In the genomic region with DNA sequence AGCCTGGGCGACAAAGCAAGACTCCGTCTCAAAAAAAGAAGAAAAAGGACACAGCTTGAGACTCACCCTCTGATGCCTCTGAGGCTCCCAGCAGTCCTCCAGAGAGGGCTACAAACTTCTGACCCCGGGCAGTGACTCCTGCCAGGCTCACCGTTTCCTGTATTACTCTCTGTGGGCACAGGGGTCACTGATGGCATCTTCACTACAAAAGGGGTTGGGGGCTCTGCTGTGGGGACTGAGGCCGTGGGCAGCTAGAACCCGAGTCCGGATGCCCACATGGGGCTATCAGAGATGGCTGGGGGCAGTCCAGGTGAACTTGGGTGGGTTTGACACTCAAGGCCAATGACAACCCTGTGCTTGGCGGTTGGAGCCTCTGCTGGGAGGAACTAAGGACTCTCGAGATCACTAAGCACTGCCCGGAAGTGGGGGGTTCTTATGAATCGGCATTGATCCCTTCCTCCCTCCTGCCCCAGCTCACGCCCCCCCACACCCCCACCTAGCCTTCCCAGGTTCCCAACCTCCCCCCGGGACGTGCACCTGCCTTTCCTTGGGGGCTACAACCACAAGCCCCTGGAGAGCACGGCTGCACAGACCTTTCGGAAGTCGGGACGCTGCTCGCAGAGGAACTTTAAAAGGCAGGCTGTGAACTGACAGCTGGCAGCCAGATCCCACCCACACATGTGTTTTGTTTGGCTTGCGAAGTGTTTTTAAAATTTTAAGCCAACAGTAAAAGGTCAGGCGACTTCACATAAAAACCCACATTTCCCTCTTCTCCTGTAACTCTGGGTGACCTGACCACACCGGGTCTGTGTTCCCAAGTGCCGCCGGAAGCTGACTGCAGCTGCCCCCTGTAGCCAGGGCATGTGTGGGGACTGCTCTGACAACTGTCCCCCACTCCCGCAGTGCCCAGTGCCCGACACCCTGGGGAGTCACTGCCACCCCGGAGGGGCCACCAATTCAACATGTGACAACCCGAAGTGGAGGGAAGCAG, we compare ENCODE assay signal across 8 cellular contexts. TPM values are rescaled to one million over a fixed set of nuclear protein-coding genes. Genes with fewer than 3 reads are reported as not detected.
DNase-seq lines count a peak whose midpoint lies in the region; ATAC-seq and TF ChIP-seq lines count a peak whose summit lies in the region.

No MANE protein-coding gene starts in this region.

- peaks cover 86% of the 10 kb centered on the region for H3K4me1 ChIP-seq in CD4-positive, CD25-positive, alpha-beta regulatory T cell (ENCODE audit: control insufficient read depth, insufficient read depth, low read length, poor library complexity, severe bottlenecking)

- peaks cover 5% of the 10 kb centered on the region for H3K27me3 Mint-ChIP-seq in CD4-positive, CD25-positive, alpha-beta regulatory T cell
- H3K27me3 Mint-ChIP-seq in HFFc6 (ENCODE audit: insufficient read depth): peaks cover 4% of the 10 kb centered on the region

- no peaks in the 10 kb centered on the region for H3K9me3 ChIP-seq in CD4-positive, CD25-positive, alpha-beta regulatory T cell (ENCODE audit: control insufficient read depth in 2 of 2, low read length in 2 of 2)

- peak overlapping the region; percentile 54 for H3K4me3 ChIP-seq in CD4-positive, CD25-positive, alpha-beta regulatory T cell (ENCODE audit: low read depth, low read length)

- ATAC-seq in CD4-positive, CD25-positive, alpha-beta regulatory T cell (ENCODE audit: low read depth in 2 of 2): no peak
- ATAC-seq in GM21515 (IDR thresholded peaks at IDR 0.05; ENCODE audit: unreplicated experiment) (no peak), GM19324 (IDR thresholded peaks at IDR 0.05; ENCODE audit: low FRiP score, unreplicated experiment) (no peak)

- H3K4me3 Mint-ChIP-seq in CD4-positive, CD25-positive, alpha-beta regulatory T cell: peak overlapping the region; percentile 65 to 93 (median 90)
- H3K4me3 Mint-ChIP-seq in HFFc6: peak overlapping the region; percentile 37

- no peak for TF ChIP-seq CTCF in HFFc6 (IDR thresholded peaks at IDR 0.05)

- H3K27ac Mint-ChIP-seq in CD4-positive, CD25-positive, alpha-beta regulatory T cell: peak overlapping the region; percentile 93 to 97 (median 94)
- peak overlapping the region; percentile 42; the same call in 1 of the 2 replicates for H3K27ac Mint-ChIP-seq in HFFc6

- H3K4me1 Mint-ChIP-seq in CD4-positive, CD25-positive, alpha-beta regulatory T cell: peaks cover 20 to 89% (median 52%) of the 10 kb centered on the region in 4 donors
- peaks cover 32% of the 10 kb centered on the region for H3K4me1 Mint-ChIP-seq in HFFc6 (ENCODE audit: low read depth)

- H3K9me3 Mint-ChIP-seq in CD4-positive, CD25-positive, alpha-beta regulatory T cell: peaks cover 0 to 1% (median 0%) of the 10 kb centered on the region in 7 donors
- H3K9me3 Mint-ChIP-seq in HFFc6: no peaks in the 10 kb centered on the region

- peaks cover 6% of the 10 kb centered on the region for H3K36me3 Mint-ChIP-seq in CD4-positive, CD25-positive, alpha-beta regulatory T cell
- H3K36me3 Mint-ChIP-seq in HFFc6 (ENCODE audit: low read depth): no peaks in the 10 kb centered on the region

- H3K36me3 ChIP-seq in CD4-positive, CD25-positive, alpha-beta regulatory T cell (ENCODE audit: control insufficient read depth, insufficient read depth, low read length): no peaks in the 10 kb centered on the region

- peak overlapping the region; percentile 100 for H3K27ac ChIP-seq in CD4-positive, CD25-positive, alpha-beta regulatory T cell (ENCODE audit: insufficient read depth, low read length, poor library complexity, severe bottlenecking)

- no peaks in the 10 kb centered on the region for H3K27me3 ChIP-seq in CD4-positive, CD25-positive, alpha-beta regulatory T cell (ENCODE audit: control insufficient read depth, insufficient read depth, low read length)

- DNase-seq in CD4-positive, CD25-positive, alpha-beta regulatory T cell: peak; percentile 29 to 61 (median 50)
- DNase-seq in HFFc6: peak; percentile 23
- DNase-seq in astrocyte of the hippocampus (ENCODE audit: low read depth, low spot score): peak; percentile 60
- peak; percentile 24 for DNase-seq in midbrain (lab: John Stamatoyannopoulos, UW)
- DNase-seq in NCI-H1417 treated with DMSO at 0.1 percent for 48 hours (lab: John Stamatoyannopoulos, UW): no peak
- DNase-seq in SW480 (ENCODE audit: low spot score): no peak

RNA-seq across cellular contexts. Expression of gene RALGDS, which starts 5.0 kb away (rescaled TPM):
- 228 TPM for total RNA-seq in CD4-positive, CD25-positive, alpha-beta regulatory T cell
- polyA plus RNA-seq in CD4-positive, CD25-positive, alpha-beta regulatory T cell: 10 to 100 TPM; 34.6 to 64.2 (median 49.2) TPM
- 10 to 100 TPM; 12.1 to 15.8 (median 14.8) TPM for total RNA-seq in HFFc6 (2021; fragmentation: NEBNext Ultra II Directional; extraction: Animal tissue kit (Norgen Biotek cat#: 25700))

RNA-seq across cellular contexts. Expression of gene GBGT1, which starts 37.7 kb away (rescaled TPM):
- total RNA-seq in CD4-positive, CD25-positive, alpha-beta regulatory T cell: 1.5 TPM
- 1 to 10 TPM in 1 of 4 donors, under 1 TPM in 1, not detected in 2; 0.67 to 1.6 TPM for polyA plus RNA-seq in CD4-positive, CD25-positive, alpha-beta regulatory T cell
- 1 to 10 TPM; 1.1 to 2.8 (median 1.7) TPM for total RNA-seq in HFFc6 (2021; fragmentation: NEBNext Ultra II Directional; extraction: Animal tissue kit (Norgen Biotek cat#: 25700))

Comparison
In these comparisons a context has a peak if more than half of its experiments do, and no peak if none do; other contexts are left out.
1. DNase-seq: peak in CD4-positive, CD25-positive, alpha-beta regulatory T cell (3 of 3), HFFc6 (single experiment), astrocyte of the hippocampus (single experiment) and midbrain (single experiment); none in NCI-H1417 treated with DMSO at 0.1 percent for 48 hours (single experiment) and SW480 (single experiment).
2. RNA of gene RALGDS, which starts 5.0 kb away (total RNA-seq): 228 TPM in CD4-positive, CD25-positive, alpha-beta regulatory T cell (single experiment); 12.1 to 15.8 TPM in HFFc6; every median in the first group is over 10 times any median in the second.